Comparison of ENCODE assay signal across 13 cellular contexts in the genomic region with DNA sequence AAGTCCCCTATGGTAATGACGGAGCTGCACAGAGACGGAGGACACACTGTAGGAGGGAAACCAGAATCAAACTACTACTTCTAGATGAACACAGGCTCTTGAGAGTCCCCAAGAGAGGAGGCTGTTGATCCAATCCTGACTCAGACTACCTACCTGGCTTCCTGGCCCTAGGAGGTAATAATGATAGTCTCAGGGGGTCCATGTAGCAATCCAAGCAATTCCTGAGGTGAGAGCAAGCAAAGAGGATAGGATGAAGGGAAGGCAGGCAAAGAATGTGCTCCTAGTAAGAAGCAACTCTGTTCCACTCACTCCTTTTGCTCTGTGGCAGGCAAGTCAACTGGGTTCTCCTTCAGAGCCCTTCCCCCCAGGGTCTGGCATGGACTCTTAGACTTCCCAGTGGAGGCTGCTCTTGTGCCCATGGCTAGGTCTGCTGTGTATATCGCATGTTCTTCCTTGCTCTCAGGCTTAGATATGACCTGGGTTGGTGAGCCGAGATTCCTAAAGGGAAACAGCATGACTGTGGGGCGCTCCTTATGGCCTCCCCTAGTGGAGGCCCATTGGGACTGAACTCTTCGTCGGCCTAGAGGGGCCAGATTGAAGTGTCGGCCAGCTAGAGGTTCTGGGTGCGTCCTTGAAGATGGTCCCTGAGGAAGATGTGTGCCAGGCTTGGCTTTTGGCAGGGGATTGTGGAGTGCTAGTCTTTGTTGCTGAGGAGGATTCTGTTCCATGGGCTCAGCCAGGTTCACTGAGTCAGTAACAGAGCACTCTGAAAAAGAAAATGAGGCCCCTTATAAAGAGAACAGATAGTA. TPM values are rescaled to one million over a fixed set of nuclear protein-coding genes. Genes with fewer than 3 reads are reported as not detected.
DNase-seq lines count a peak whose midpoint lies in the region; ATAC-seq, FAIRE-seq and TF ChIP-seq lines count a peak whose summit lies in the region.
"Had no signal": no experiment of that assay in that cellular context is flagged by ENCODE, and none has a peak within 500 bp of the region (broad histone marks: within the 10 kb centered on the region; RNA-seq: fewer than 3 reads in every experiment).

No MANE protein-coding gene starts in this region.

- H3K4me2 ChIP-seq in HepG2 (ENCODE audit: low read depth, low read length) = no peak overlapping the region

- H3K79me2 ChIP-seq in HepG2 (ENCODE audit: insufficient read depth, low read length) = peaks cover 12% of the 10 kb centered on the region

- no TSS peak for BruUV-seq in HepG2 (replicated peaks; lab: Mats Ljungman, UMichigan)

- no peaks in the 10 kb centered on the region; a peak in 1 of 5 replicates for H3K27me3 ChIP-seq in HepG2 (ENCODE audit: control insufficient read depth in 1 of 2, insufficient read depth in 2 of 2, low read length in 2 of 2)
- H3K27me3 ChIP-seq in Peyer's patch = no peaks in the 10 kb centered on the region

- intact Hi-C loops in activated T-helper 2 cell treated with anti-CD3 and anti-CD28 coated beads, Interferon-gamma antibody, Interleukin-2, Interleukin-4, amounts not matched to agents 10 μg/mL and 5 μg/mL and 100 μg/mL, durations not matched to agents 14 hours and 24 hours and 36 hours (cut with micrococcal nuclease) = no loop called here
- intact Hi-C loops in HepG2 (cut with micrococcal nuclease; ENCODE audit: unreplicated experiment) = no loop called here

- TF ChIP-seq RAD21 in HepG2 (CRISPR knock-in tag; IDR thresholded peaks at IDR 0.05) = no peak

- in situ Hi-C loops in HepG2 (cut with HindIII; ENCODE audit: extremely low pct_ligation_motif_present, low pct_unique_long_range_greater_than_20kb) = loop anchor here (5.0 to 10.0 kb wide), 2 partner anchors 57 to 194 kb away; a partner anchor contains a TSS

- H3K4me3 Mint-ChIP-seq in T-helper 2 cell treated with Interferon-gamma antibody and Interleukin-4, amounts not matched to agents 5 μg/mL and 100 μg/mL, for 36 hours = peak overlapping the region; percentile 97
- peak overlapping the region; percentile 86 for H3K4me3 Mint-ChIP-seq in activated T-helper 2 cell treated with anti-CD3 and anti-CD28 coated beads, Interferon-gamma antibody, Interleukin-2, Interleukin-4, amounts not matched to agents 10 μg/mL and 5 μg/mL and 100 μg/mL, durations not matched to agents 14 hours and 24 hours and 36 hours (ENCODE audit: low read depth)
- peak overlapping the region; percentile 16 to 93 for H3K4me3 Mint-ChIP-seq in stimulated activated naive CD8-positive, alpha-beta T cell treated with anti-CD3 and anti-CD28 coated beads, Interleukin-15, amount 100 ng/mL, for 72 hours

- H3K9ac ChIP-seq in HepG2 (ENCODE audit: insufficient read depth, low read depth, low read length) = no peak overlapping the region

- WGBS in HepG2 (ENCODE audit: low lambda C conversion rate) = 97% methylated on average over 9 of the region's 9 CpGs

- H2AFZ ChIP-seq in HepG2 (ENCODE audit: low read length) = no peak overlapping the region

- H3K36me3 Mint-ChIP-seq in T-helper 2 cell treated with Interferon-gamma antibody and Interleukin-4, amounts not matched to agents 5 μg/mL and 100 μg/mL, for 36 hours (ENCODE audit: low read depth) = peaks cover 57% of the 10 kb centered on the region
- H3K36me3 Mint-ChIP-seq in activated T-helper 2 cell treated with anti-CD3 and anti-CD28 coated beads, Interferon-gamma antibody, Interleukin-2, Interleukin-4, amounts not matched to agents 10 μg/mL and 5 μg/mL and 100 μg/mL, durations not matched to agents 14 hours and 24 hours and 36 hours (ENCODE audit: low read depth) = peaks cover 57% of the 10 kb centered on the region

- no peak for DNase-seq in T-helper 2 cell treated with Interferon-gamma antibody and Interleukin-4, amounts not matched to agents 5 μg/mL and 100 μg/mL, for 36 hours (ENCODE audit: low spot score)
- DNase-seq in T-helper 2 cell = no peak
- no peak for DNase-seq in activated T-helper 2 cell treated with anti-CD3 and anti-CD28 coated beads, Interferon-gamma antibody, Interleukin-2, Interleukin-4, amounts not matched to agents 10 μg/mL and 5 μg/mL and 100 μg/mL, durations not matched to agents 14 hours and 24 hours and 36 hours (ENCODE audit: low spot score)
- DNase-seq in HepG2 (ENCODE audit: low spot score) = no peak
- DNase-seq in stimulated activated naive CD8-positive, alpha-beta T cell treated with anti-CD3 and anti-CD28 coated beads, Interleukin-15, amount 100 ng/mL, for 72 hours = no peak
- no peak for DNase-seq in SW480 (ENCODE audit: low spot score)
- DNase-seq in Peyer's patch = no peak
- DNase-seq: activated effector memory CD4-positive, alpha-beta T cell treated with anti-CD3 and anti-CD28 coated beads, Interleukin-2, amount 50 U/mL, for 16 hours; NCI-H2171 treated with DMSO at 0.1 percent for 48 hours; small intestine had no signal

- no peak for TF ChIP-seq EP300 in HepG2 (IDR thresholded peaks at IDR 0.05; ENCODE audit: low read depth in 2 of 2, low read length in 2 of 2)
- no peak; the same call in 1 of the 2 replicates for TF ChIP-seq EP300 in HepG2 (CRISPR knock-in tag; IDR thresholded peaks at IDR 0.05; ENCODE audit: borderline replicate concordance)

- no peaks in the 10 kb centered on the region for H3K9me3 Mint-ChIP-seq in T-helper 2 cell treated with Interferon-gamma antibody and Interleukin-4, amounts not matched to agents 5 μg/mL and 100 μg/mL, for 36 hours
- H3K9me3 Mint-ChIP-seq in activated T-helper 2 cell treated with anti-CD3 and anti-CD28 coated beads, Interferon-gamma antibody, Interleukin-2, Interleukin-4, amounts not matched to agents 10 μg/mL and 5 μg/mL and 100 μg/mL, durations not matched to agents 14 hours and 24 hours and 36 hours = no peaks in the 10 kb centered on the region
- H3K9me3 Mint-ChIP-seq in stimulated activated naive CD8-positive, alpha-beta T cell treated with anti-CD3 and anti-CD28 coated beads, Interleukin-15, amount 100 ng/mL, for 72 hours = no peaks in the 10 kb centered on the region

- H3K27ac Mint-ChIP-seq in T-helper 2 cell treated with Interferon-gamma antibody and Interleukin-4, amounts not matched to agents 5 μg/mL and 100 μg/mL, for 36 hours = peak overlapping the region; percentile 47
- H3K27ac Mint-ChIP-seq in activated T-helper 2 cell treated with anti-CD3 and anti-CD28 coated beads, Interferon-gamma antibody, Interleukin-2, Interleukin-4, amounts not matched to agents 10 μg/mL and 5 μg/mL and 100 μg/mL, durations not matched to agents 14 hours and 24 hours and 36 hours = no peak overlapping the region
- H3K27ac Mint-ChIP-seq in stimulated activated naive CD8-positive, alpha-beta T cell treated with anti-CD3 and anti-CD28 coated beads, Interleukin-15, amount 100 ng/mL, for 72 hours = peak overlapping the region in 1 of 2 donors; percentile 4

- no peaks in the 10 kb centered on the region for H3K27me3 Mint-ChIP-seq in T-helper 2 cell treated with Interferon-gamma antibody and Interleukin-4, amounts not matched to agents 5 μg/mL and 100 μg/mL, for 36 hours (ENCODE audit: low read depth)
- no peaks in the 10 kb centered on the region for H3K27me3 Mint-ChIP-seq in activated T-helper 2 cell treated with anti-CD3 and anti-CD28 coated beads, Interferon-gamma antibody, Interleukin-2, Interleukin-4, amounts not matched to agents 10 μg/mL and 5 μg/mL and 100 μg/mL, durations not matched to agents 14 hours and 24 hours and 36 hours (ENCODE audit: low read depth)
- no peaks in the 10 kb centered on the region for H3K27me3 Mint-ChIP-seq in stimulated activated naive CD8-positive, alpha-beta T cell treated with anti-CD3 and anti-CD28 coated beads, Interleukin-15, amount 100 ng/mL, for 72 hours

- TF ChIP-seq CTCF in HepG2 (CRISPR knock-in tag; IDR thresholded peaks at IDR 0.05) (no peak), Peyer's patch (IDR thresholded peaks at IDR 0.05) (no peak)

- FAIRE-seq in HepG2 (lab: Jason Lieb, UNC) = no peak
- FAIRE-seq: A549, islet of Langerhans, small intestine had no signal

- H3K4me1 Mint-ChIP-seq in T-helper 2 cell treated with Interferon-gamma antibody and Interleukin-4, amounts not matched to agents 5 μg/mL and 100 μg/mL, for 36 hours (ENCODE audit: low read depth) = peaks cover 38% of the 10 kb centered on the region
- H3K4me1 Mint-ChIP-seq in activated T-helper 2 cell treated with anti-CD3 and anti-CD28 coated beads, Interferon-gamma antibody, Interleukin-2, Interleukin-4, amounts not matched to agents 10 μg/mL and 5 μg/mL and 100 μg/mL, durations not matched to agents 14 hours and 24 hours and 36 hours (ENCODE audit: low read depth) = peaks cover 54% of the 10 kb centered on the region
- H3K4me1 Mint-ChIP-seq in stimulated activated naive CD8-positive, alpha-beta T cell treated with anti-CD3 and anti-CD28 coated beads, Interleukin-15, amount 100 ng/mL, for 72 hours = peaks cover 84% of the 10 kb centered on the region

- no peaks in the 10 kb centered on the region for H3K9me3 ChIP-seq in HepG2 (ENCODE audit: low read length)
- no peaks in the 10 kb centered on the region for H3K9me3 ChIP-seq in Peyer's patch
- H3K9me3 ChIP-seq: A549 had no signal

- H3K4me1 ChIP-seq in HepG2 (ENCODE audit: insufficient read depth, low read length) = peaks cover 45% of the 10 kb centered on the region
- peaks cover 0 to 40% (median 7%) of the 10 kb centered on the region in 4 donors for H3K4me1 ChIP-seq in Peyer's patch

- CTCF ChIA-PET in HepG2 (lab: Yijun Ruan, JAX; ENCODE audit: low intra/inter-chr PET ratio, low total read pairs) = interaction anchor here (1.3 kb wide), 1 partner anchor 56 kb away, joined by 3 read pairs; no protein-coding TSS in a partner anchor

- TF ChIP-seq POLR2A in HepG2 (IDR thresholded peaks at IDR 0.05; ENCODE audit: insufficient read depth in 1 of 2, low read depth in 2 of 2, low read length in 2 of 2) (peak in 1 of 2 experiments; percentile 36; a peak in 1 of 4 replicates), Peyer's patch (IDR thresholded peaks at IDR 0.05) (no peak)

- ATAC-seq in HepG2 (no peak), GM18517 (IDR thresholded peaks at IDR 0.05; ENCODE audit: unreplicated experiment) (no peak)
- no peak for ATAC-seq in stimulated activated naive CD8-positive, alpha-beta T cell treated with anti-CD3 and anti-CD28 coated beads, Interleukin-15, amount 100 ng/mL, for 72 hours
- ATAC-seq: A549 had no signal

- POLR2A ChIA-PET in HepG2 (lab: Yijun Ruan, JAX) = interaction anchor here (0.7 to 18.0 kb wide), 9 partner anchors 7 to 190 kb away, joined by 4 to 850 read pairs (median 62); a partner anchor contains a TSS

- H3K36me3 ChIP-seq in HepG2 (replicated peaks in 1 of 2; ENCODE audit: control insufficient read depth in 1 of 2, insufficient read depth in 2 of 2, low read length in 2 of 2) = peaks cover 41 to 58% of the 10 kb centered on the region in 2 experiments
- peaks cover 0 to 57% (median 0%) of the 10 kb centered on the region in 3 donors for H3K36me3 ChIP-seq in Peyer's patch

- H4K20me1 ChIP-seq in HepG2 (ENCODE audit: insufficient read depth, low read length) = 0 out of 2 replicates have a peak, but pooled peaks cover 3% of the 10 kb centered on the region

- no peak overlapping the region for H3K4me3 ChIP-seq in HepG2 (replicated peaks in 1 of 3; ENCODE audit: insufficient read depth in 1 of 3, low read depth in 2 of 3, low read length in 3 of 3)
- peak overlapping the region in 1 of 4 donors; percentile 73 for H3K4me3 ChIP-seq in Peyer's patch
- H3K4me3 ChIP-seq: A549 had no signal

- H3K27ac ChIP-seq in HepG2 (ENCODE audit: extremely low read length, insufficient read depth, low read length) (no peak overlapping the region), Peyer's patch (no peak overlapping the region)
- H3K27ac ChIP-seq: A549 had no signal

RNA-seq across cellular contexts. Expression of a gene that starts 2.1 kb away (rescaled TPM):
- 81.1 and 87.3 TPM in 2 replicates for total RNA-seq in activated T-helper 2 cell treated with anti-CD3 and anti-CD28 coated beads, Interferon-gamma antibody, Interleukin-2, Interleukin-4, amounts not matched to agents 10 μg/mL and 5 μg/mL and 100 μg/mL, durations not matched to agents 14 hours and 24 hours and 36 hours
- total RNA-seq in HepG2 (2016; rRNA removed; fragmentation: Illumina TruSeq; extraction: Trizol) (73.5 and 73.7 TPM in 2 replicates), Peyer's patch (10 to 100 TPM; 26.4 to 39.6 (median 36.9) TPM)
- total RNA-seq in HepG2 (2016; cell fraction: cytosol; rRNA removed; fragmentation: Illumina TruSeq; extraction: Trizol; ENCODE audit: low read depth) = 13.7 and 18.4 TPM in 2 replicates
- 68.8 and 73.9 TPM in 2 replicates for total RNA-seq in HepG2 (2016; cell fraction: insoluble cytoplasmic fraction; rRNA removed; fragmentation: Illumina TruSeq; extraction: Trizol)
- total RNA-seq in HepG2 (2016; cell fraction: membrane; rRNA removed; fragmentation: Illumina TruSeq; extraction: Trizol) = 41.9 and 48.5 TPM in 2 replicates
- total RNA-seq in HepG2 (2016; cell fraction: nucleus; rRNA removed; fragmentation: Illumina TruSeq; extraction: Trizol) = 48.8 and 53.9 TPM in 2 replicates
- polyA plus RNA-seq in HepG2 (2011; rRNA removed) = 52.0 and 59.8 TPM in 2 replicates
- 32.2 and 34.7 TPM in 2 replicates for polyA plus RNA-seq in HepG2 (2011; cell fraction: cytosol; rRNA removed)
- 73.2 and 83.2 TPM in 2 replicates for polyA plus RNA-seq in HepG2 (2011; cell fraction: nucleus; rRNA removed)
- 36.1 and 60.0 TPM in 2 replicates for polyA plus RNA-seq in HepG2 (2012)
- polyA plus RNA-seq in HepG2 (2016; cell fraction: cytosol; fragmentation: Illumina TruSeq; extraction: Trizol; ENCODE audit: low read depth) = 10.3 and 11.1 TPM in 2 replicates
- polyA plus RNA-seq in HepG2 (2016; cell fraction: insoluble cytoplasmic fraction; fragmentation: Illumina TruSeq; extraction: Trizol; ENCODE audit: low read depth) = 65.8 and 69.3 TPM in 2 replicates
- polyA plus RNA-seq in HepG2 (2016; cell fraction: membrane; fragmentation: Illumina TruSeq; extraction: Trizol; ENCODE audit: low read depth) = 26.7 and 30.0 TPM in 2 replicates
- polyA plus RNA-seq in HepG2 (2016; cell fraction: nucleus; fragmentation: Illumina TruSeq; extraction: Trizol; ENCODE audit: insufficient read depth, low read depth) = 53.3 and 55.1 TPM in 2 replicates
- 36.9 and 44.7 TPM in 2 replicates for polyA minus RNA-seq in HepG2 (2011; rRNA and poly(A)+ RNA removed; ENCODE audit: low replicate concordance)
- polyA minus RNA-seq in HepG2 (2011; cell fraction: cytosol; rRNA and poly(A)+ RNA removed) = 25.1 and 30.9 TPM in 2 replicates
- 82.3 and 93.4 TPM in 2 replicates for polyA minus RNA-seq in HepG2 (2011; cell fraction: nucleus; rRNA and poly(A)+ RNA removed)

RNA-seq across cellular contexts. Expression of a gene that starts 7.6 kb away (rescaled TPM):
- total RNA-seq in activated T-helper 2 cell treated with anti-CD3 and anti-CD28 coated beads, Interferon-gamma antibody, Interleukin-2, Interleukin-4, amounts not matched to agents 10 μg/mL and 5 μg/mL and 100 μg/mL, durations not matched to agents 14 hours and 24 hours and 36 hours = 36.3 and 43.8 TPM in 2 replicates
- 273 and 345 TPM in 2 replicates for total RNA-seq in HepG2 (2016; rRNA removed; fragmentation: Illumina TruSeq; extraction: Trizol)
- 151 and 152 TPM in 2 replicates for total RNA-seq in HepG2 (2016; cell fraction: cytosol; rRNA removed; fragmentation: Illumina TruSeq; extraction: Trizol; ENCODE audit: low read depth)
- total RNA-seq in HepG2 (2016; cell fraction: insoluble cytoplasmic fraction; rRNA removed; fragmentation: Illumina TruSeq; extraction: Trizol) = 269 and 346 TPM in 2 replicates
- 294 and 315 TPM in 2 replicates for total RNA-seq in HepG2 (2016; cell fraction: membrane; rRNA removed; fragmentation: Illumina TruSeq; extraction: Trizol)
- 141 and 150 TPM in 2 replicates for total RNA-seq in HepG2 (2016; cell fraction: nucleus; rRNA removed; fragmentation: Illumina TruSeq; extraction: Trizol)
- polyA plus RNA-seq in HepG2 (2011; rRNA removed) = 185 and 210 TPM in 2 replicates
- 161 and 177 TPM in 2 replicates for polyA plus RNA-seq in HepG2 (2011; cell fraction: cytosol; rRNA removed)
- 147 and 170 TPM in 2 replicates for polyA plus RNA-seq in HepG2 (2011; cell fraction: nucleus; rRNA removed)
- polyA plus RNA-seq in HepG2 (2012) = 162 and 212 TPM in 2 replicates
- polyA plus RNA-seq in HepG2 (2016; cell fraction: cytosol; fragmentation: Illumina TruSeq; extraction: Trizol; ENCODE audit: low read depth) = 118 and 119 TPM in 2 replicates
- 260 and 276 TPM in 2 replicates for polyA plus RNA-seq in HepG2 (2016; cell fraction: insoluble cytoplasmic fraction; fragmentation: Illumina TruSeq; extraction: Trizol; ENCODE audit: low read depth)
- polyA plus RNA-seq in HepG2 (2016; cell fraction: membrane; fragmentation: Illumina TruSeq; extraction: Trizol; ENCODE audit: low read depth) = 194 and 205 TPM in 2 replicates
- 151 and 154 TPM in 2 replicates for polyA plus RNA-seq in HepG2 (2016; cell fraction: nucleus; fragmentation: Illumina TruSeq; extraction: Trizol; ENCODE audit: insufficient read depth, low read depth)
- 58.4 and 179 TPM in 2 replicates for polyA minus RNA-seq in HepG2 (2011; rRNA and poly(A)+ RNA removed; ENCODE audit: low replicate concordance)
- 65.5 and 85.5 TPM in 2 replicates for polyA minus RNA-seq in HepG2 (2011; cell fraction: cytosol; rRNA and poly(A)+ RNA removed)
- polyA minus RNA-seq in HepG2 (2011; cell fraction: nucleus; rRNA and poly(A)+ RNA removed) = 138 and 175 TPM in 2 replicates
- total RNA-seq in Peyer's patch = 10 to 100 TPM; 52.7 to 59.4 (median 55.3) TPM

RNA-seq across cellular contexts. Expression of a gene that starts 8.1 kb away (rescaled TPM):
- 194 and 202 TPM in 2 replicates for total RNA-seq in activated T-helper 2 cell treated with anti-CD3 and anti-CD28 coated beads, Interferon-gamma antibody, Interleukin-2, Interleukin-4, amounts not matched to agents 10 μg/mL and 5 μg/mL and 100 μg/mL, durations not matched to agents 14 hours and 24 hours and 36 hours
- total RNA-seq in HepG2 (2016; rRNA removed; fragmentation: Illumina TruSeq; extraction: Trizol) (713 and 818 TPM in 2 replicates), Peyer's patch (10 to 100 TPM; 44.1 to 77.6 (median 67.9) TPM)
- 394 and 546 TPM in 2 replicates for total RNA-seq in HepG2 (2016; cell fraction: cytosol; rRNA removed; fragmentation: Illumina TruSeq; extraction: Trizol; ENCODE audit: low read depth)
- total RNA-seq in HepG2 (2016; cell fraction: insoluble cytoplasmic fraction; rRNA removed; fragmentation: Illumina TruSeq; extraction: Trizol) = 727 and 841 TPM in 2 replicates
- 518 and 609 TPM in 2 replicates for total RNA-seq in HepG2 (2016; cell fraction: membrane; rRNA removed; fragmentation: Illumina TruSeq; extraction: Trizol)
- total RNA-seq in HepG2 (2016; cell fraction: nucleus; rRNA removed; fragmentation: Illumina TruSeq; extraction: Trizol) = 243 and 273 TPM in 2 replicates
- polyA plus RNA-seq in HepG2 (2011; rRNA removed) = 473 and 535 TPM in 2 replicates
- 355 and 455 TPM in 2 replicates for polyA plus RNA-seq in HepG2 (2011; cell fraction: cytosol; rRNA removed)
- polyA plus RNA-seq in HepG2 (2011; cell fraction: nucleus; rRNA removed) = 126 and 158 TPM in 2 replicates
- polyA plus RNA-seq in HepG2 (2012) = 433 and 508 TPM in 2 replicates
- polyA plus RNA-seq in HepG2 (2016; cell fraction: cytosol; fragmentation: Illumina TruSeq; extraction: Trizol; ENCODE audit: low read depth) = 449 and 646 TPM in 2 replicates
- polyA plus RNA-seq in HepG2 (2016; cell fraction: insoluble cytoplasmic fraction; fragmentation: Illumina TruSeq; extraction: Trizol; ENCODE audit: low read depth) = 889 and 948 TPM in 2 replicates
- polyA plus RNA-seq in HepG2 (2016; cell fraction: membrane; fragmentation: Illumina TruSeq; extraction: Trizol; ENCODE audit: low read depth) = 521 and 635 TPM in 2 replicates
- 510 and 513 TPM in 2 replicates for polyA plus RNA-seq in HepG2 (2016; cell fraction: nucleus; fragmentation: Illumina TruSeq; extraction: Trizol; ENCODE audit: insufficient read depth, low read depth)
- 166 and 230 TPM in 2 replicates for polyA minus RNA-seq in HepG2 (2011; rRNA and poly(A)+ RNA removed; ENCODE audit: low replicate concordance)
- 89.3 and 98.3 TPM in 2 replicates for polyA minus RNA-seq in HepG2 (2011; cell fraction: cytosol; rRNA and poly(A)+ RNA removed)
- 88.1 and 108 TPM in 2 replicates for polyA minus RNA-seq in HepG2 (2011; cell fraction: nucleus; rRNA and poly(A)+ RNA removed)

RNA-seq across cellular contexts. Expression of a gene that starts 22.7 kb away (rescaled TPM):
- 3.4 and 4.4 TPM in 2 replicates for total RNA-seq in activated T-helper 2 cell treated with anti-CD3 and anti-CD28 coated beads, Interferon-gamma antibody, Interleukin-2, Interleukin-4, amounts not matched to agents 10 μg/mL and 5 μg/mL and 100 μg/mL, durations not matched to agents 14 hours and 24 hours and 36 hours
- 1.9 and 3.2 TPM in 2 replicates for total RNA-seq in HepG2 (2016; rRNA removed; fragmentation: Illumina TruSeq; extraction: Trizol)
- total RNA-seq in HepG2 (2016; cell fraction: cytosol; rRNA removed; fragmentation: Illumina TruSeq; extraction: Trizol; ENCODE audit: low read depth) = 2.0 and 2.8 TPM in 2 replicates
- 0.86 and 4.5 TPM in 2 replicates for total RNA-seq in HepG2 (2016; cell fraction: insoluble cytoplasmic fraction; rRNA removed; fragmentation: Illumina TruSeq; extraction: Trizol)
- 2.8 and 3.2 TPM in 2 replicates for total RNA-seq in HepG2 (2016; cell fraction: membrane; rRNA removed; fragmentation: Illumina TruSeq; extraction: Trizol)
- total RNA-seq in HepG2 (2016; cell fraction: nucleus; rRNA removed; fragmentation: Illumina TruSeq; extraction: Trizol) = 5.9 and 9.4 TPM in 2 replicates
- 9.5 and 10.6 TPM in 2 replicates for polyA plus RNA-seq in HepG2 (2011; rRNA removed)
- 2.8 and 4.4 TPM in 2 replicates for polyA plus RNA-seq in HepG2 (2011; cell fraction: cytosol; rRNA removed)
- polyA plus RNA-seq in HepG2 (2011; cell fraction: nucleus; rRNA removed) = 70.4 and 118 TPM in 2 replicates
- polyA plus RNA-seq in HepG2 (2012) = 5.0 and 6.8 TPM in 2 replicates
- polyA plus RNA-seq in HepG2 (2016; cell fraction: cytosol; fragmentation: Illumina TruSeq; extraction: Trizol; ENCODE audit: low read depth) = 1.5 and 2.0 TPM in 2 replicates
- polyA plus RNA-seq in HepG2 (2016; cell fraction: insoluble cytoplasmic fraction; fragmentation: Illumina TruSeq; extraction: Trizol; ENCODE audit: low read depth) = 1.4 and 1.7 TPM in 2 replicates
- 1.9 and 2.6 TPM in 2 replicates for polyA plus RNA-seq in HepG2 (2016; cell fraction: membrane; fragmentation: Illumina TruSeq; extraction: Trizol; ENCODE audit: low read depth)
- polyA plus RNA-seq in HepG2 (2016; cell fraction: nucleus; fragmentation: Illumina TruSeq; extraction: Trizol; ENCODE audit: insufficient read depth, low read depth) = 19.1 and 23.5 TPM in 2 replicates
- 10.5 and 15.8 TPM in 2 replicates for polyA minus RNA-seq in HepG2 (2011; rRNA and poly(A)+ RNA removed; ENCODE audit: low replicate concordance)
- 1.6 TPM in 1 of 2 replicates, not detected in the other for polyA minus RNA-seq in HepG2 (2011; cell fraction: cytosol; rRNA and poly(A)+ RNA removed)
- 19.0 and 26.3 TPM in 2 replicates for polyA minus RNA-seq in HepG2 (2011; cell fraction: nucleus; rRNA and poly(A)+ RNA removed)
- 10 to 100 TPM in 1 of 4 donors, 1 to 10 TPM in 3; 1.2 to 11.3 (median 5.9) TPM for total RNA-seq in Peyer's patch

RNA-seq across cellular contexts. Expression of a gene that starts 24.4 kb away (rescaled TPM):
- 13.2 and 13.5 TPM in 2 replicates for total RNA-seq in activated T-helper 2 cell treated with anti-CD3 and anti-CD28 coated beads, Interferon-gamma antibody, Interleukin-2, Interleukin-4, amounts not matched to agents 10 μg/mL and 5 μg/mL and 100 μg/mL, durations not matched to agents 14 hours and 24 hours and 36 hours
- total RNA-seq in HepG2 (2016; rRNA removed; fragmentation: Illumina TruSeq; extraction: Trizol) (48.7 and 66.0 TPM in 2 replicates), Peyer's patch (10 to 100 TPM in 2 of 4 donors, 1 to 10 TPM in 2; 7.4 to 17.5 (median 10.5) TPM)
- 27.9 and 34.0 TPM in 2 replicates for total RNA-seq in HepG2 (2016; cell fraction: cytosol; rRNA removed; fragmentation: Illumina TruSeq; extraction: Trizol; ENCODE audit: low read depth)
- total RNA-seq in HepG2 (2016; cell fraction: insoluble cytoplasmic fraction; rRNA removed; fragmentation: Illumina TruSeq; extraction: Trizol) = 53.9 and 66.6 TPM in 2 replicates
- total RNA-seq in HepG2 (2016; cell fraction: membrane; rRNA removed; fragmentation: Illumina TruSeq; extraction: Trizol) = 41.5 and 42.5 TPM in 2 replicates
- 27.7 and 28.0 TPM in 2 replicates for total RNA-seq in HepG2 (2016; cell fraction: nucleus; rRNA removed; fragmentation: Illumina TruSeq; extraction: Trizol)
- 38.2 and 44.1 TPM in 2 replicates for polyA plus RNA-seq in HepG2 (2011; rRNA removed)
- polyA plus RNA-seq in HepG2 (2011; cell fraction: cytosol; rRNA removed) = 35.9 and 43.6 TPM in 2 replicates
- polyA plus RNA-seq in HepG2 (2011; cell fraction: nucleus; rRNA removed) = 45.5 and 46.7 TPM in 2 replicates
- polyA plus RNA-seq in HepG2 (2012) = 24.5 and 30.3 TPM in 2 replicates
- polyA plus RNA-seq in HepG2 (2016; cell fraction: cytosol; fragmentation: Illumina TruSeq; extraction: Trizol; ENCODE audit: low read depth) = 24.6 and 32.2 TPM in 2 replicates
- 50.1 and 54.2 TPM in 2 replicates for polyA plus RNA-seq in HepG2 (2016; cell fraction: insoluble cytoplasmic fraction; fragmentation: Illumina TruSeq; extraction: Trizol; ENCODE audit: low read depth)
- polyA plus RNA-seq in HepG2 (2016; cell fraction: membrane; fragmentation: Illumina TruSeq; extraction: Trizol; ENCODE audit: low read depth) = 30.8 and 33.7 TPM in 2 replicates
- 41.8 and 50.7 TPM in 2 replicates for polyA plus RNA-seq in HepG2 (2016; cell fraction: nucleus; fragmentation: Illumina TruSeq; extraction: Trizol; ENCODE audit: insufficient read depth, low read depth)
- polyA minus RNA-seq in HepG2 (2011; rRNA and poly(A)+ RNA removed; ENCODE audit: low replicate concordance) = 10.6 and 24.5 TPM in 2 replicates
- 4.9 and 8.5 TPM in 2 replicates for polyA minus RNA-seq in HepG2 (2011; cell fraction: cytosol; rRNA and poly(A)+ RNA removed)
- polyA minus RNA-seq in HepG2 (2011; cell fraction: nucleus; rRNA and poly(A)+ RNA removed) = 19.6 and 23.2 TPM in 2 replicates
